Comparison of ENCODE assay signal across 9 cellular contexts in genomic region chr17:1110844-1111598, GRCh38.
A peak's percentile ranks its signal among the peaks of the same experiment; 100 is the strongest.
DNase-seq lines count a peak whose midpoint lies in the region; ATAC-seq, FAIRE-seq and TF ChIP-seq lines count a peak whose summit lies in the region.
"Had no signal": no experiment of that assay in that cellular context is flagged by ENCODE, and none has a peak within 500 bp of the region (broad histone marks: within the 10 kb centered on the region; RNA-seq: fewer than 3 reads in every experiment).

No MANE protein-coding gene starts in this region.

- no peak overlapping the region for H2AFZ ChIP-seq in K562 (ENCODE audit: low read depth, low read length)

- BruUV-seq in K562 (replicated peaks; lab: Mats Ljungman, UMichigan), result no TSS peak

- no peak for TF ChIP-seq RAD21 in K562 (CRISPR knock-in tag; conservative IDR thresholded peaks at IDR 0.05 in 1 of 2, IDR thresholded peaks at IDR 0.05 in 1 of 2)

- intact Hi-C loops in K562 (cut with micrococcal nuclease), result no loop called here

- no peaks in the 10 kb centered on the region for H3K36me3 ChIP-seq in K562 (ENCODE audit: control insufficient read depth, insufficient read depth, low read length)

- H3K79me2 ChIP-seq in K562 (ENCODE audit: control insufficient read depth, insufficient read depth, low read length), result no peaks in the 10 kb centered on the region

- no peaks in the 10 kb centered on the region for H3K27me3 Mint-ChIP-seq in stimulated activated naive B cell treated with anti-CD40 and anti-IgM and Interleukin-4, amounts not matched to agents 10 μg/mL and 1 μg/mL and 100 μg/mL, for 72 hours

- TF ChIP-seq POLR2A in K562 (conservative IDR thresholded peaks at IDR 0.05), result no peak

- no peaks in the 10 kb centered on the region for H4K20me1 ChIP-seq in K562 (replicated peaks; ENCODE audit: control insufficient read depth, insufficient read depth, low read length)

- H3K4me3 ChIP-seq in K562, result no peak overlapping the region

- POLR2A ChIA-PET in K562 (lab: Yijun Ruan, JAX), result interaction anchor here (1.0 kb wide), 1 partner anchor 11 kb away, joined by 4 read pairs; no protein-coding TSS in a partner anchor

- H3K9me1 ChIP-seq in K562 (ENCODE audit: control insufficient read depth, insufficient read depth, low read length), result no peaks in the 10 kb centered on the region

- peaks cover 13 to 27% of the 10 kb centered on the region in 2 donors for H3K36me3 Mint-ChIP-seq in stimulated activated naive B cell treated with anti-CD40 and anti-IgM and Interleukin-4, amounts not matched to agents 10 μg/mL and 1 μg/mL and 100 μg/mL, for 72 hours

- H3K4me1 ChIP-seq in K562 (replicated peaks in 1 of 2; ENCODE audit: control insufficient read depth in 2 of 2, insufficient read depth in 2 of 2, low read length in 2 of 2), result peaks cover 3 to 15% of the 10 kb centered on the region in 2 experiments; a peak in 2 of 5 replicates

- no peak overlapping the region for H3K9ac ChIP-seq in K562 (ENCODE audit: insufficient read depth in 1 of 2, low read depth in 2 of 2, low read length in 2 of 2)

- ATAC-seq in K562 (no peak), HG03025 (IDR thresholded peaks at IDR 0.05; ENCODE audit: low FRiP score, unreplicated experiment) (no peak)
- ATAC-seq in stimulated activated naive B cell treated with anti-CD40 and anti-IgM and Interleukin-4, amounts not matched to agents 10 μg/mL and 1 μg/mL and 100 μg/mL, for 72 hours (replicated peaks), result peak in 1 of 2 donors; percentile 23

- TF ChIP-seq EP300 in K562 (IDR thresholded peaks at IDR 0.05; ENCODE audit: low read length), result no peak

- in situ Hi-C loops in K562 (cut with MboI) (no loop called here), GM13977 (cut with MboI; ENCODE audit: low pct_unique_long_range_greater_than_20kb, low sequenced_read_pairs, unreplicated experiment) (loop anchor here (25.0 kb wide), 1 partner anchor 226 kb away; no protein-coding TSS in a partner anchor)

- H3K27ac ChIP-seq in K562 (ENCODE audit: extremely low read depth, low read depth, low read length), result no peak overlapping the region

- WGBS in K562 (ENCODE audit: insufficient coverage, low coverage, missing lambda C conversion rate), result 5% methylated on average over 8 of the region's 19 CpGs

- peak overlapping the region; percentile 84 for H3K27ac Mint-ChIP-seq in stimulated activated naive B cell treated with anti-CD40 and anti-IgM and Interleukin-4, amounts not matched to agents 10 μg/mL and 1 μg/mL and 100 μg/mL, for 72 hours

- H3K27me3 ChIP-seq in K562 (ENCODE audit: control insufficient read depth in 2 of 2, insufficient read depth in 2 of 2, low read length in 2 of 2), result peaks cover 6 to 21% of the 10 kb centered on the region in 2 experiments; a peak in 4 of 5 replicates

- H3K9me3 ChIP-seq in K562 (replicated peaks; ENCODE audit: control insufficient read depth, insufficient read depth, low read depth, low read length), result no peaks in the 10 kb centered on the region

- CTCF ChIA-PET in K562 (lab: Yijun Ruan, JAX; ENCODE audit: low intra/inter-chr PET ratio), result no interaction called here

- H3K4me3 Mint-ChIP-seq in stimulated activated naive B cell treated with anti-CD40 and anti-IgM and Interleukin-4, amounts not matched to agents 10 μg/mL and 1 μg/mL and 100 μg/mL, for 72 hours, result peak overlapping the region; percentile 3 to 53

- FAIRE-seq in K562 (lab: Jason Lieb, UNC), result no peak

- no peak overlapping the region for H3K4me2 ChIP-seq in K562 (ENCODE audit: insufficient read depth, low read length)

- H3K9me3 Mint-ChIP-seq in stimulated activated naive B cell treated with anti-CD40 and anti-IgM and Interleukin-4, amounts not matched to agents 10 μg/mL and 1 μg/mL and 100 μg/mL, for 72 hours, result peaks cover 0 to 3% of the 10 kb centered on the region in 2 donors

- DNase-seq in NCI-H2227 (lab: John Stamatoyannopoulos, UW; ENCODE audit: unreplicated experiment), result peak; percentile 52
- DNase-seq in NCI-H2227 treated with DMSO at 0.1 percent for 48 hours (lab: John Stamatoyannopoulos, UW), result no peak
- peak; percentile 87 for DNase-seq in NCI-H226
- DNase-seq in K562 (ENCODE audit: extremely low read depth in 1 of 4, low spot score in 3 of 4), result no peak
- DNase-seq in kidney glomerular epithelial cell (lab: John Stamatoyannopoulos, UW), result peak; percentile 81
- no peak for DNase-seq in stimulated activated naive B cell treated with anti-CD40 and anti-IgM and Interleukin-4, amounts not matched to agents 10 μg/mL and 1 μg/mL and 100 μg/mL, for 72 hours
- no peak for DNase-seq in GM13977 (ENCODE audit: low spot score)
- DNase-seq: DND-41 had no signal

- TF ChIP-seq CTCF in K562 (IDR thresholded peaks at IDR 0.05 in 2 of 3, conservative IDR thresholded peaks at IDR 0.05 in 1 of 3; ENCODE audit: insufficient read depth in 2 of 3, low read depth in 1 of 3, low read length in 3 of 3) (no peak), GM13977 (IDR thresholded peaks at IDR 0.05; ENCODE audit: extremely low read depth, insufficient read depth, missing control alignments) (no peak)

- peaks cover 43 to 68% of the 10 kb centered on the region in 2 donors for H3K4me1 Mint-ChIP-seq in stimulated activated naive B cell treated with anti-CD40 and anti-IgM and Interleukin-4, amounts not matched to agents 10 μg/mL and 1 μg/mL and 100 μg/mL, for 72 hours

TF ChIP-seq in K562, 482 proteins besides CTCF, POLR2A, EP300 and RAD21:
- TF ChIP-seq JUND (IDR thresholded peaks at IDR 0.05; ENCODE audit: borderline replicate concordance, low read depth, low read length) (0 out of 2 replicates have a peak, but pooled peaks have one; percentile 12), JUND (tag; IDR thresholded peaks at IDR 0.05; ENCODE audit: borderline replicate concordance, low read depth, low read length) (no peak), DIDO1 (tag; IDR thresholded peaks at IDR 0.05; ENCODE audit: low read depth) (no peak)

Comparison
In these comparisons a context has a peak if more than half of its experiments do, and no peak if none do; other contexts are left out.
1. DNase-seq: peak in NCI-H2227 (single experiment), NCI-H226 (single experiment) and kidney glomerular epithelial cell (single experiment); none in NCI-H2227 treated with DMSO at 0.1 percent for 48 hours (single experiment), K562 (0 of 4), stimulated activated naive B cell treated with anti-CD40 and anti-IgM and Interleukin-4, amounts not matched to agents 10 μg/mL and 1 μg/mL and 100 μg/mL, for 72 hours (single experiment) and GM13977 (single experiment).